Comparison of ENCODE assay signal across 24 cellular contexts in genomic region chr2:227365833-227366232, GRCh38. TPM values are rescaled to one million over a fixed set of nuclear protein-coding genes. Genes with fewer than 3 reads are reported as not detected.
"Had no signal": no experiment of that assay in that cellular context is flagged by ENCODE, and none has a peak within 500 bp of the region (broad histone marks: within the 10 kb centered on the region; RNA-seq: fewer than 3 reads in every experiment).

No MANE protein-coding gene starts in this region.

- H3K4me3 ChIP-seq: esophagus muscularis mucosa, heart left ventricle, left ventricle myocardium inferior, right atrium auricular region, skin epidermis, transverse colon, vagina had no signal

- H3K9me3 ChIP-seq: esophagus muscularis mucosa, heart left ventricle, left ventricle myocardium inferior, right atrium auricular region, transverse colon, vagina had no signal

- H3K36me3 ChIP-seq: right atrium auricular region, vagina had no signal

- DNase-seq: activated CD4-positive, alpha-beta memory T cell treated with anti-CD3 and anti-CD28 coated beads, Interleukin-2, amount 10 ng/mL, durations not matched to agents 7 days and 5 days; activated CD4-positive, alpha-beta T cell treated with anti-CD3 and anti-CD28 coated beads for 48 hours; activated CD8-positive, alpha-beta memory T cell treated with anti-CD3 and anti-CD28 coated beads, Interleukin-2, amount 10 ng/mL, durations not matched to agents 7 days and 5 days; activated naive CD4-positive, alpha-beta T cell treated with Interleukin-2 at 50 U/mL for 16 hours; activated naive CD8-positive, alpha-beta T cell treated with anti-CD3 and anti-CD28 coated beads, Interleukin-2, amount 10 ng/mL, durations not matched to agents 7 days and 5 days; anterior cingulate cortex; cortex of kidney; foreskin melanocyte; heart left ventricle; left ventricle myocardium inferior; stimulated activated naive CD8-positive, alpha-beta T cell treated with anti-CD3 and anti-CD28 coated beads, Interleukin-15, Interleukin-2, amounts not matched to agents 100 U/mL and 50 U/mL, for 24 hours; substantia nigra; transverse colon had no signal

- H3K27me3 ChIP-seq: esophagus muscularis mucosa, heart left ventricle, right atrium auricular region, transverse colon, vagina had no signal

- H3K4me1 ChIP-seq: right atrium auricular region, transverse colon, vagina had no signal

- ATAC-seq: activated CD8-positive, alpha-beta memory T cell treated with anti-CD3 and anti-CD28 coated beads, Interleukin-2, amount 10 ng/mL, durations not matched to agents 7 days and 5 days; heart left ventricle; stimulated activated naive CD8-positive, alpha-beta T cell treated with anti-CD3 and anti-CD28 coated beads, Interleukin-15, Interleukin-2, amounts not matched to agents 100 U/mL and 50 U/mL, for 24 hours; WTC11 had no signal

- H3K27ac ChIP-seq: left ventricle myocardium inferior, right atrium auricular region, skin epidermis, transverse colon, vagina had no signal

RNA-seq across cellular contexts. Expression of gene TM4SF20, which starts 13.3 kb away (rescaled TPM):
- total RNA-seq: activated CD4-positive, alpha-beta memory T cell treated with anti-CD3 and anti-CD28 coated beads, Interleukin-2, amount 10 ng/mL, durations not matched to agents 7 days and 5 days; activated CD8-positive, alpha-beta memory T cell treated with anti-CD3 and anti-CD28 coated beads, Interleukin-2, amount 10 ng/mL, durations not matched to agents 7 days and 5 days; activated naive CD8-positive, alpha-beta T cell treated with anti-CD3 and anti-CD28 coated beads, Interleukin-2, amount 10 ng/mL, durations not matched to agents 7 days and 5 days; activated T-helper 2 cell treated with anti-CD3 and anti-CD28 coated beads, Interferon-gamma antibody, Interleukin-2, Interleukin-4, amounts not matched to agents 10 μg/mL and 5 μg/mL and 100 μg/mL, durations not matched to agents 14 hours and 24 hours and 36 hours; esophagus muscularis mucosa; heart left ventricle; kidney epithelial cell; left ventricle myocardium inferior; mononuclear cell; neural crest cell; omental fat pad; progenitor cell of endocrine pancreas; right atrium auricular region; vagina; WTC11 had no signal
- polyA plus RNA-seq: heart left ventricle had no signal

RNA-seq across cellular contexts. Expression of gene SCYGR1, which starts 21.9 kb away (rescaled TPM):
- total RNA-seq: activated CD4-positive, alpha-beta memory T cell treated with anti-CD3 and anti-CD28 coated beads, Interleukin-2, amount 10 ng/mL, durations not matched to agents 7 days and 5 days; activated CD8-positive, alpha-beta memory T cell treated with anti-CD3 and anti-CD28 coated beads, Interleukin-2, amount 10 ng/mL, durations not matched to agents 7 days and 5 days; activated naive CD8-positive, alpha-beta T cell treated with anti-CD3 and anti-CD28 coated beads, Interleukin-2, amount 10 ng/mL, durations not matched to agents 7 days and 5 days; activated T-helper 2 cell treated with anti-CD3 and anti-CD28 coated beads, Interferon-gamma antibody, Interleukin-2, Interleukin-4, amounts not matched to agents 10 μg/mL and 5 μg/mL and 100 μg/mL, durations not matched to agents 14 hours and 24 hours and 36 hours; esophagus muscularis mucosa; heart left ventricle; kidney epithelial cell; left ventricle myocardium inferior; mononuclear cell; neural crest cell; omental fat pad; progenitor cell of endocrine pancreas; right atrium auricular region; transverse colon; vagina; WTC11 had no signal
- polyA plus RNA-seq: heart left ventricle had no signal
